In genomic region chr2:72719416-72719815, GRCh38 we compare ENCODE assay signal across 12 cellular contexts.
DNase-seq lines count a peak whose midpoint lies in the region; ATAC-seq and TF ChIP-seq lines count a peak whose summit lies in the region.
"Had no signal": no experiment of that assay in that cellular context is flagged by ENCODE, and none has a peak within 500 bp of the region (broad histone marks: within the 10 kb centered on the region; RNA-seq: fewer than 3 reads in every experiment).

No MANE protein-coding gene starts in this region.

- no peak for TF ChIP-seq POLR2A in heart left ventricle (IDR thresholded peaks at IDR 0.05)

- H3K27ac ChIP-seq in HUES48 (ENCODE audit: low read depth, low read length), result peak overlapping the region; percentile 88
- H3K27ac ChIP-seq in heart left ventricle, result peak overlapping the region in 1 of 12 donors; percentile 17
- H3K27ac ChIP-seq: right atrium auricular region, tibial nerve had no signal

- ATAC-seq in heart left ventricle (no peak), GM19397 (IDR thresholded peaks at IDR 0.05; ENCODE audit: unreplicated experiment) (no peak)
- ATAC-seq: CD8-positive, alpha-beta T cell had no signal

- H3K4me3 ChIP-seq in HUES48 (ENCODE audit: low read depth, low read length) (peak overlapping the region; percentile 42), choroid plexus epithelial cell (ENCODE audit: low read depth, low read length) (no peak overlapping the region), heart left ventricle (no peak overlapping the region)
- H3K4me3 ChIP-seq: right atrium auricular region, tibial nerve had no signal

- TF ChIP-seq CTCF in choroid plexus epithelial cell (conservative IDR thresholded peaks at IDR 0.05; ENCODE audit: low read depth, low read length) (no peak), heart left ventricle (IDR thresholded peaks at IDR 0.05) (no peak)

- WGBS in heart left ventricle, 4 donors, result 62 to 81% (median 73%) methylated on average over 4 of the region's 4 CpGs

- H3K27me3 ChIP-seq in HUES48 (ENCODE audit: control insufficient read depth, insufficient read depth, low read length), result no peaks in the 10 kb centered on the region
- H3K27me3 ChIP-seq in heart left ventricle, result no peaks in the 10 kb centered on the region
- H3K27me3 ChIP-seq: right atrium auricular region, tibial nerve had no signal

- H3K4me1 ChIP-seq in HUES48 (ENCODE audit: control insufficient read depth, insufficient read depth, low read length), result peaks cover 26% of the 10 kb centered on the region
- peaks cover 0 to 23% (median 8%) of the 10 kb centered on the region in 12 donors for H3K4me1 ChIP-seq in heart left ventricle

- peak; percentile 1 for DNase-seq in Daoy (ENCODE audit: low read depth)
- DNase-seq in choroid plexus epithelial cell (ENCODE audit: low read depth), result peak; percentile 61
- DNase-seq in kidney tubule cell (ENCODE audit: low spot score), result peak; percentile 78
- DNase-seq in stimulated activated CD4-positive, alpha-beta T cell treated with anti-CD3 and anti-CD28 coated beads, Interleukin-4, amount 100 ng/mL, for 1 hour, result no peak
- DNase-seq in heart left ventricle, result no peak
- DNase-seq in stimulated activated naive CD4-positive, alpha-beta T cell treated with Interleukin-2 at 50 U/mL for 16 hours (lab: John Stamatoyannopoulos, UW), result no peak
- DNase-seq: activated T-cell treated with anti-CD3 and anti-CD28 coated beads, Interleukin-2, amount 50 U/mL, for 48 hours; CD8-positive, alpha-beta T cell had no signal

- intact Hi-C loops in heart left ventricle (cut with DNase I), result no loop called here

- H3K36me3 ChIP-seq in HUES48 (ENCODE audit: control insufficient read depth, insufficient read depth, low read length) (0 out of 2 replicates have a peak, but pooled peaks cover 7% of the 10 kb centered on the region), heart left ventricle (peaks cover 0 to 38% (median 9%) of the 10 kb centered on the region in 9 donors)

- no peaks in the 10 kb centered on the region for H3K9me3 ChIP-seq in HUES48 (ENCODE audit: control insufficient read depth, insufficient read depth, low read length)
- no peaks in the 10 kb centered on the region for H3K9me3 ChIP-seq in heart left ventricle
- H3K9me3 ChIP-seq: right atrium auricular region, tibial nerve had no signal

- peak overlapping the region; percentile 59; the same call in 1 of the 2 replicates for H3K9ac ChIP-seq in HUES48 (ENCODE audit: low read depth, low read length)

Comparison
In these comparisons a context has a peak if more than half of its experiments do, and no peak if none do; other contexts are left out.
1. DNase-seq: peak in Daoy (single experiment), choroid plexus epithelial cell (single experiment) and kidney tubule cell (single experiment); none in stimulated activated CD4-positive, alpha-beta T cell treated with anti-CD3 and anti-CD28 coated beads, Interleukin-4, amount 100 ng/mL, for 1 hour (single experiment), heart left ventricle (0 of 5) and stimulated activated naive CD4-positive, alpha-beta T cell treated with Interleukin-2 at 50 U/mL for 16 hours (single experiment).